Comparison of ENCODE assay signal across 1 cellular context in the genomic region with DNA sequence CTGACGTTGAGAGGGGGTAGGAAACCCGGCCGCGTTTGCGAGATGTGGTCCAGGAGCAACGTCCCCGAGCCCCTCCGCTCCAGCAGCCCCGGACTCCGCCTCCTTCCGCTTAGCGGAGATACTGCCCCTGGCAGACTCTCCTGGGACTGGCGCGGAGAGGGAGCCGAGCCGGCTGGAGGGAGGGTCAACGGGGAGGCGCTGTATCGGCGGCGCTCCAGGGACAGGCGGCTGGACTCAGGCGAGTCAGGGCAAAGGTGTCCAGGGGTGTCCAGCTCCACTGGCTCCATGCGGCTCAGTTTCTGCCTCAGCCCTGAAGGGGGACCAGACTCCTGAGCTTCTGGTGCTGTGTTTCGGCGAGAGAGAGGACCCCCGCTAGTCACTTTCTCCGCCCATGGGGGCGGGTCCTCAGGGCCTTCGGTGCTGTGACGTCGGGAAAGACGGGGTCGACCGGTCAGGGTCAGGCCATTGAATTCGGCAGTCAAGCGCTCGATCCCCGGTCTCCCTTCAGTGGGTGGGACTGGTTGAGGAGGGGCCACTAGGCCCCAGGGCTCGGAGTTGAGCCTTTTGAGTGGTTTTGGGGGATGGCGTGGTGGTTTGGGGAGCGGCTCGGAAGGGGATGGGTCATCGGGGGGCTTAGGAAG.
A peak's percentile ranks its signal among the peaks of the same experiment; 100 is the strongest.
TF ChIP-seq lines count a peak whose summit lies in the region.

No MANE protein-coding gene starts in this region.

TF ChIP-seq in HEK293, 187 proteins besides CTCF, POLR2A, EP300 and RAD21 (continued from another document):
- TF ChIP-seq, protein P1, sequence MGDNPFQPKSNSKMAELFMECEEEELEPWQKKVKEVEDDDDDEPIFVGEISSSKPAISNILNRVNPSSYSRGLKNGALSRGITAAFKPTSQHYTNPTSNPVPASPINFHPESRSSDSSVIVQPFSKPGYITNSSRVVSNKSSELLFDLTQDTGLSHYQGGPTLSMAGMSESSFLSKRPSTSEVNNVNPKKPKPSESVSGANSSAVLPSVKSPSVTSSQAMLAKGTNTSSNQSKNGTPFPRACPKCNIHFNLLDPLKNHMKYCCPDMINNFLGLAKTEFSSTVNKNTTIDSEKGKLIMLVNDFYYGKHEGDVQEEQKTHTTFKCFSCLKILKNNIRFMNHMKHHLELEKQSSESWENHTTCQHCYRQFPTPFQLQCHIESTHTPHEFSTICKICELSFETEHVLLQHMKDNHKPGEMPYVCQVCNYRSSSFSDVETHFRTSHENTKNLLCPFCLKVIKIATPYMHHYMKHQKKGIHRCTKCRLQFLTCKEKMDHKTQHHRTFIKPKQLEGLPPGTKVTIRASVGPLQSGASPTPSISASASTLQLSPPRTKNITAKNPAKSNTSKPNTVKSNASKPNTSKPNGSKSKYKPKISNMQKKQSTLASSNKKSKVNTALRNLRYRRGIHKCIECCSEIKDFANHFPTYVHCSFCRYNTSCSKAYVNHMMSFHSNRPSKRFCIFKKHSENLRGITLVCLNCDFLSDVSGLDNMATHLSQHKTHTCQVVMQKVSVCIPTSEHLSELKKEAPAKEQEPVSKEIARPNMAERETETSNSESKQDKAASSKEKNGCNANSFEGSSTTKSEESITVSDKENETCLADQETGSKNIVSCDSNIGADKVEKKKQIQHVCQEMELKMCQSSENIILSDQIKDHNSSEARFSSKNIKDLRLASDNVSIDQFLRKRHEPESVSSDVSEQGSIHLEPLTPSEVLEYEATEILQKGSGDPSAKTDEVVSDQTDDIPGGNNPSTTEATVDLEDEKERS (tag by site-specific recombination; IDR thresholded peaks at IDR 0.05) = no peak
- TF ChIP-seq, protein P2, sequence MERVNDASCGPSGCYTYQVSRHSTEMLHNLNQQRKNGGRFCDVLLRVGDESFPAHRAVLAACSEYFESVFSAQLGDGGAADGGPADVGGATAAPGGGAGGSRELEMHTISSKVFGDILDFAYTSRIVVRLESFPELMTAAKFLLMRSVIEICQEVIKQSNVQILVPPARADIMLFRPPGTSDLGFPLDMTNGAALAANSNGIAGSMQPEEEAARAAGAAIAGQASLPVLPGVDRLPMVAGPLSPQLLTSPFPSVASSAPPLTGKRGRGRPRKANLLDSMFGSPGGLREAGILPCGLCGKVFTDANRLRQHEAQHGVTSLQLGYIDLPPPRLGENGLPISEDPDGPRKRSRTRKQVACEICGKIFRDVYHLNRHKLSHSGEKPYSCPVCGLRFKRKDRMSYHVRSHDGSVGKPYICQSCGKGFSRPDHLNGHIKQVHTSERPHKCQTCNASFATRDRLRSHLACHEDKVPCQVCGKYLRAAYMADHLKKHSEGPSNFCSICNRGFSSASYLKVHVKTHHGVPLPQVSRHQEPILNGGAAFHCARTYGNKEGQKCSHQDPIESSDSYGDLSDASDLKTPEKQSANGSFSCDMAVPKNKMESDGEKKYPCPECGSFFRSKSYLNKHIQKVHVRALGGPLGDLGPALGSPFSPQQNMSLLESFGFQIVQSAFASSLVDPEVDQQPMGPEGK (tag by site-specific recombination; IDR thresholded peaks at IDR 0.05) = peak; percentile 88
- TF ChIP-seq KLF7 (tag by site-specific recombination; IDR thresholded peaks at IDR 0.05; ENCODE audit: borderline replicate concordance) (no peak), ZNF830 (tag by site-specific recombination; IDR thresholded peaks at IDR 0.05; ENCODE audit: low read depth) (no peak), ZNF701 (tag by site-specific recombination; IDR thresholded peaks at IDR 0.05) (no peak), ZNF10 (tag by site-specific recombination; IDR thresholded peaks at IDR 0.05) (no peak), ZNF558 (tag by site-specific recombination; IDR thresholded peaks at IDR 0.05) (no peak), ZNF561 (tag by site-specific recombination; IDR thresholded peaks at IDR 0.05; ENCODE audit: borderline replicate concordance) (peak; percentile 93), ZNF529 (tag by site-specific recombination; IDR thresholded peaks at IDR 0.05; ENCODE audit: insufficient replicate concordance) (no peak), ZXDB (tag by site-specific recombination; IDR thresholded peaks at IDR 0.05) (peak; percentile 94), GLIS2 (tag by site-specific recombination; IDR thresholded peaks at IDR 0.05) (peak; percentile 98), ZNF544 (tag by site-specific recombination; IDR thresholded peaks at IDR 0.05) (no peak), ZNF658 (tag by site-specific recombination; IDR thresholded peaks at IDR 0.05) (no peak), ZNF132 (tag by site-specific recombination; IDR thresholded peaks at IDR 0.05; ENCODE audit: borderline replicate concordance) (no peak), MYNN (tag by site-specific recombination; IDR thresholded peaks at IDR 0.05; ENCODE audit: borderline replicate concordance) (no peak), ZNF677 (tag by site-specific recombination; IDR thresholded peaks at IDR 0.05) (no peak), ZBTB20 (tag by site-specific recombination; IDR thresholded peaks at IDR 0.05) (peak; percentile 94), KLF8 (tag by site-specific recombination; IDR thresholded peaks at IDR 0.05) (peak; percentile 19; the same call in 1 of the 2 replicates), ZNF248 (tag by site-specific recombination; IDR thresholded peaks at IDR 0.05) (no peak), ZBTB8A (tag by site-specific recombination; IDR thresholded peaks at IDR 0.05) (no peak), ZFP69B (tag by site-specific recombination; IDR thresholded peaks at IDR 0.05) (peak; percentile 36; the same call in 1 of the 2 replicates), KLF1 (tag by site-specific recombination; IDR thresholded peaks at IDR 0.05) (peak; percentile 53; the same call in 1 of the 2 replicates), HOXA7 (CRISPR knock-in tag; IDR thresholded peaks at IDR 0.05; ENCODE audit: borderline replicate concordance) (no peak), ZNF837 (tag by site-specific recombination; IDR thresholded peaks at IDR 0.05) (no peak), SETDB1 (IDR thresholded peaks at IDR 0.05; ENCODE audit: insufficient read length, low read length) (no peak)
- TF ChIP-seq, protein P3, sequence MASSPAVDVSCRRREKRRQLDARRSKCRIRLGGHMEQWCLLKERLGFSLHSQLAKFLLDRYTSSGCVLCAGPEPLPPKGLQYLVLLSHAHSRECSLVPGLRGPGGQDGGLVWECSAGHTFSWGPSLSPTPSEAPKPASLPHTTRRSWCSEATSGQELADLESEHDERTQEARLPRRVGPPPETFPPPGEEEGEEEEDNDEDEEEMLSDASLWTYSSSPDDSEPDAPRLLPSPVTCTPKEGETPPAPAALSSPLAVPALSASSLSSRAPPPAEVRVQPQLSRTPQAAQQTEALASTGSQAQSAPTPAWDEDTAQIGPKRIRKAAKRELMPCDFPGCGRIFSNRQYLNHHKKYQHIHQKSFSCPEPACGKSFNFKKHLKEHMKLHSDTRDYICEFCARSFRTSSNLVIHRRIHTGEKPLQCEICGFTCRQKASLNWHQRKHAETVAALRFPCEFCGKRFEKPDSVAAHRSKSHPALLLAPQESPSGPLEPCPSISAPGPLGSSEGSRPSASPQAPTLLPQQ (tag by site-specific recombination; IDR thresholded peaks at IDR 0.05) = 0 out of 2 replicates have a peak, but pooled peaks have one; percentile 29
- TF ChIP-seq, protein P4, sequence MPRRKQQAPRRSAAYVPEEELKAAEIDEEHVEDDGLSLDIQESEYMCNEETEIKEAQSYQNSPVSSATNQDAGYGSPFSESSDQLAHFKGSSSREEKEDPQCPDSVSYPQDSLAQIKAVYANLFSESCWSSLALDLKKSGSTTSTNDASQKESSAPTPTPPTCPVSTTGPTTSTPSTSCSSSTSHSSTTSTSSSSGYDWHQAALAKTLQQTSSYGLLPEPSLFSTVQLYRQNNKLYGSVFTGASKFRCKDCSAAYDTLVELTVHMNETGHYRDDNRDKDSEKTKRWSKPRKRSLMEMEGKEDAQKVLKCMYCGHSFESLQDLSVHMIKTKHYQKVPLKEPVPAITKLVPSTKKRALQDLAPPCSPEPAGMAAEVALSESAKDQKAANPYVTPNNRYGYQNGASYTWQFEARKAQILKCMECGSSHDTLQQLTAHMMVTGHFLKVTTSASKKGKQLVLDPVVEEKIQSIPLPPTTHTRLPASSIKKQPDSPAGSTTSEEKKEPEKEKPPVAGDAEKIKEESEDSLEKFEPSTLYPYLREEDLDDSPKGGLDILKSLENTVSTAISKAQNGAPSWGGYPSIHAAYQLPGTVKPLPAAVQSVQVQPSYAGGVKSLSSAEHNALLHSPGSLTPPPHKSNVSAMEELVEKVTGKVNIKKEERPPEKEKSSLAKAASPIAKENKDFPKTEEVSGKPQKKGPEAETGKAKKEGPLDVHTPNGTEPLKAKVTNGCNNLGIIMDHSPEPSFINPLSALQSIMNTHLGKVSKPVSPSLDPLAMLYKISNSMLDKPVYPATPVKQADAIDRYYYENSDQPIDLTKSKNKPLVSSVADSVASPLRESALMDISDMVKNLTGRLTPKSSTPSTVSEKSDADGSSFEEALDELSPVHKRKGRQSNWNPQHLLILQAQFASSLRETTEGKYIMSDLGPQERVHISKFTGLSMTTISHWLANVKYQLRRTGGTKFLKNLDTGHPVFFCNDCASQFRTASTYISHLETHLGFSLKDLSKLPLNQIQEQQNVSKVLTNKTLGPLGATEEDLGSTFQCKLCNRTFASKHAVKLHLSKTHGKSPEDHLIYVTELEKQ (tag by site-specific recombination; IDR thresholded peaks at IDR 0.05; ENCODE audit: borderline replicate concordance) = no peak
- TF ChIP-seq, protein P5, sequence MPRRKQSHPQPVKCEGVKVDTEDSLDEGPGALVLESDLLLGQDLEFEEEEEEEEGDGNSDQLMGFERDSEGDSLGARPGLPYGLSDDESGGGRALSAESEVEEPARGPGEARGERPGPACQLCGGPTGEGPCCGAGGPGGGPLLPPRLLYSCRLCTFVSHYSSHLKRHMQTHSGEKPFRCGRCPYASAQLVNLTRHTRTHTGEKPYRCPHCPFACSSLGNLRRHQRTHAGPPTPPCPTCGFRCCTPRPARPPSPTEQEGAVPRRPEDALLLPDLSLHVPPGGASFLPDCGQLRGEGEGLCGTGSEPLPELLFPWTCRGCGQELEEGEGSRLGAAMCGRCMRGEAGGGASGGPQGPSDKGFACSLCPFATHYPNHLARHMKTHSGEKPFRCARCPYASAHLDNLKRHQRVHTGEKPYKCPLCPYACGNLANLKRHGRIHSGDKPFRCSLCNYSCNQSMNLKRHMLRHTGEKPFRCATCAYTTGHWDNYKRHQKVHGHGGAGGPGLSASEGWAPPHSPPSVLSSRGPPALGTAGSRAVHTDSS (tag by site-specific recombination; IDR thresholded peaks at IDR 0.05) = no peak
- TF ChIP-seq, protein P6, sequence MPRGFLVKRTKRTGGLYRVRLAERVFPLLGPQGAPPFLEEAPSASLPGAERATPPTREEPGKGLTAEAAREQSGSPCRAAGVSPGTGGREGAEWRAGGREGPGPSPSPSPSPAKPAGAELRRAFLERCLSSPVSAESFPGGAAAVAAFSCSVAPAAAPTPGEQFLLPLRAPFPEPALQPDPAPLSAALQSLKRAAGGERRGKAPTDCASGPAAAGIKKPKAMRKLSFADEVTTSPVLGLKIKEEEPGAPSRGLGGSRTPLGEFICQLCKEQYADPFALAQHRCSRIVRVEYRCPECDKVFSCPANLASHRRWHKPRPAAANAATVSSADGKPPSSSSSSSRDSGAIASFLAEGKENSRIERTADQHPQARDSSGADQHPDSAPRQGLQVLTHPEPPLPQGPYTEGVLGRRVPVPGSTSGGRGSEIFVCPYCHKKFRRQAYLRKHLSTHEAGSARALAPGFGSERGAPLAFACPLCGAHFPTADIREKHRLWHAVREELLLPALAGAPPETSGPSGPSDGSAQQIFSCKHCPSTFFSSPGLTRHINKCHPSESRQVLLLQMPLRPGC (tag by site-specific recombination; IDR thresholded peaks at IDR 0.05) = no peak
- TF ChIP-seq, protein P7, sequence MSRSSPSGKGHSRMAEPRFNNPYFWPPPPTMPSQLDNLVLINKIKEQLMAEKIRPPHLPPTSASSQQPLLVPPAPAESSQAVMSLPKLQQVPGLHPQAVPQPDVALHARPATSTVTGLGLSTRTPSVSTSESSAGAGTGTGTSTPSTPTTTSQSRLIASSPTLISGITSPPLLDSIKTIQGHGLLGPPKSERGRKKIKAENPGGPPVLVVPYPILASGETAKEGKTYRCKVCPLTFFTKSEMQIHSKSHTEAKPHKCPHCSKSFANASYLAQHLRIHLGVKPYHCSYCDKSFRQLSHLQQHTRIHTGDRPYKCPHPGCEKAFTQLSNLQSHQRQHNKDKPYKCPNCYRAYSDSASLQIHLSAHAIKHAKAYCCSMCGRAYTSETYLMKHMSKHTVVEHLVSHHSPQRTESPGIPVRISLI (tag by site-specific recombination; IDR thresholded peaks at IDR 0.05) = no peak
- TF ChIP-seq, protein P8, sequence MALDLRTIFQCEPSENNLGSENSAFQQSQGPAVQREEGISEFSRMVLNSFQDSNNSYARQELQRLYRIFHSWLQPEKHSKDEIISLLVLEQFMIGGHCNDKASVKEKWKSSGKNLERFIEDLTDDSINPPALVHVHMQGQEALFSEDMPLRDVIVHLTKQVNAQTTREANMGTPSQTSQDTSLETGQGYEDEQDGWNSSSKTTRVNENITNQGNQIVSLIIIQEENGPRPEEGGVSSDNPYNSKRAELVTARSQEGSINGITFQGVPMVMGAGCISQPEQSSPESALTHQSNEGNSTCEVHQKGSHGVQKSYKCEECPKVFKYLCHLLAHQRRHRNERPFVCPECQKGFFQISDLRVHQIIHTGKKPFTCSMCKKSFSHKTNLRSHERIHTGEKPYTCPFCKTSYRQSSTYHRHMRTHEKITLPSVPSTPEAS (tag by site-specific recombination; IDR thresholded peaks at IDR 0.05) = no peak
TF ChIP-seq in HEK293: peak in this region for 43.
